In genomic region chr3:23805881-23806321, GRCh38 we compare ENCODE assay signal across 8 cellular contexts. TPM values are rescaled to one million over a fixed set of nuclear protein-coding genes. Genes with fewer than 3 reads are reported as not detected.
A peak's percentile ranks its signal among the peaks of the same experiment; 100 is the strongest.
DNase-seq lines count a peak whose midpoint lies in the region; ATAC-seq, FAIRE-seq and TF ChIP-seq lines count a peak whose summit lies in the region.

UBE2E1 (plus strand) TSS chr3:23805955; CDS start chr3:23807270, 1,315 bp downstream.

- no peak within 1 kb of the TSS for H2BK12ac ChIP-seq in mesenchymal stem cell (ENCODE audit: low read length in 2 of 2)

- H3K9me3 ChIP-seq in A549, result no peaks in the 10 kb centered on the region
- no peaks in the 10 kb centered on the region for H3K9me3 ChIP-seq in mesenchymal stem cell (ENCODE audit: control insufficient read depth, low read length)

- H3K4me3 ChIP-seq in A549 (peak within 1 kb of the TSS; percentile 71), mesenchymal stem cell (ENCODE audit: insufficient read depth in 1 of 2, low read depth in 1 of 2, low read length in 2 of 2) (peak within 1 kb of the TSS; percentile 87 to 89)

- H2BK15ac ChIP-seq in mesenchymal stem cell (ENCODE audit: low read depth, poor library complexity, severe bottlenecking), result peak within 1 kb of the TSS; percentile 97

- H3K27ac ChIP-seq in A549 (peak within 1 kb of the TSS; percentile 97 to 98), mesenchymal stem cell (ENCODE audit: low read length, poor library complexity, severe bottlenecking) (no peak within 1 kb of the TSS)

- peak within 1 kb of the TSS; percentile 66 for H2BK5ac ChIP-seq in mesenchymal stem cell (ENCODE audit: low read depth, low read length, poor library complexity, severe bottlenecking)

- H4K91ac ChIP-seq in mesenchymal stem cell (ENCODE audit: low read length), result peak within 1 kb of the TSS; percentile 71

- peaks cover 35 to 46% of the 10 kb centered on the region in 2 donors for H3K4me1 Mint-ChIP-seq in effector memory CD8-positive, alpha-beta T cell (ENCODE audit: low read depth in 2 of 2)

- no peak for TF ChIP-seq EP300 in A549 (IDR thresholded peaks at IDR 0.05)

- FAIRE-seq in A549 (lab: Jason Lieb, UNC), result no peak
- FAIRE-seq in GM18507 (lab: Jason Lieb, UNC), result peak; percentile 89

- no peaks in the 10 kb centered on the region for H3K36me3 ChIP-seq in mesenchymal stem cell (ENCODE audit: control insufficient read depth in 1 of 2, insufficient read depth in 2 of 2, low read depth in 1 of 2, low read length in 2 of 2)

- H2BK120ac ChIP-seq in mesenchymal stem cell (ENCODE audit: low read depth, low read length), result peak within 1 kb of the TSS; percentile 99

- peak; percentile 72 for TF ChIP-seq POLR2A in A549 (IDR thresholded peaks at IDR 0.05; ENCODE audit: low read length)

- H2AK5ac ChIP-seq in mesenchymal stem cell (ENCODE audit: low read length, severe bottlenecking), result no peak within 1 kb of the TSS

- peak within 1 kb of the TSS; percentile 96 to 97 for H3K27ac Mint-ChIP-seq in effector memory CD8-positive, alpha-beta T cell

- TF ChIP-seq RAD21 in A549 (conservative IDR thresholded peaks at IDR 0.05 in 1 of 2, IDR thresholded peaks at IDR 0.05 in 1 of 2), result no peak

- TF ChIP-seq CTCF in A549 (IDR thresholded peaks at IDR 0.05), result no peak

- H3K79me1 ChIP-seq in mesenchymal stem cell (replicated peaks; ENCODE audit: low read length, poor library complexity, severe bottlenecking), result peaks cover 4% of the 10 kb centered on the region

- POLR2A ChIA-PET in A549 (lab: Yijun Ruan, JAX), result no interaction called here

- CTCF ChIA-PET in A549 (lab: Yijun Ruan, JAX), result no interaction called here

- peak within 1 kb of the TSS; percentile 95 to 98 for H3K4me3 Mint-ChIP-seq in effector memory CD8-positive, alpha-beta T cell

- H3K9ac ChIP-seq in mesenchymal stem cell (ENCODE audit: low read length), result peak within 1 kb of the TSS; percentile 86

- no peaks in the 10 kb centered on the region for H3K27me3 Mint-ChIP-seq in effector memory CD8-positive, alpha-beta T cell

- no CpG with 5 or more reads among the region's 51 CpGs for WGBS in A549 (ENCODE audit: missing lambda C conversion rate)
- 0% methylated on average over 10 of the region's 51 CpGs for whole genome bisulfite sequencing in mesenchymal stem cell

- peak within 1 kb of the TSS; percentile 69 for H4K8ac ChIP-seq in mesenchymal stem cell (ENCODE audit: low read length)

- H3K23ac ChIP-seq in mesenchymal stem cell (ENCODE audit: low read length in 2 of 2), result no peak within 1 kb of the TSS

- H3K4ac ChIP-seq in mesenchymal stem cell (ENCODE audit: low read depth in 1 of 2, low read length in 2 of 2), result peak within 1 kb of the TSS in 1 of 2 experiments; percentile 79

- DNase-seq in A549 (ENCODE audit: low read depth in 1 of 2, low spot score in 1 of 2) (peak; percentile 58 to 72), GM18507 (ENCODE audit: extremely low spot score, insufficient read length, low read depth) (peak; percentile 45), NCI-H69 (lab: John Stamatoyannopoulos, UW) (peak; percentile 70), mesenchymal stem cell (peak; percentile 85)
- peak; percentile 84 for DNase-seq in activated CD8-positive, alpha-beta memory T cell treated with anti-CD3 and anti-CD28 coated beads for 24 hours
- peak; percentile 72 to 77 (median 74) for DNase-seq in effector memory CD8-positive, alpha-beta T cell
- peak; percentile 32 to 42 for DNase-seq in stimulated activated CD8-positive, alpha-beta memory T cell treated with anti-CD3 and anti-CD28 coated beads, Interleukin-15, amount 100 ng/mL, for 48 hours (ENCODE audit: low read depth in 2 of 2)

- H3K27me3 ChIP-seq in mesenchymal stem cell (ENCODE audit: control insufficient read depth in 1 of 2, insufficient read depth in 1 of 2, low read length in 2 of 2), result no peaks in the 10 kb centered on the region

- no peaks in the 10 kb centered on the region for H3K9me3 Mint-ChIP-seq in effector memory CD8-positive, alpha-beta T cell

- peak; percentile 74 to 83 for ATAC-seq in A549
- peak; percentile 46 for ATAC-seq in HG02970 (IDR thresholded peaks at IDR 0.05; ENCODE audit: low FRiP score, unreplicated experiment)
- ATAC-seq in effector memory CD8-positive, alpha-beta T cell (replicated peaks), result peak; percentile 91

- peaks cover 17% of the 10 kb centered on the region for H3K36me3 Mint-ChIP-seq in effector memory CD8-positive, alpha-beta T cell (ENCODE audit: insufficient read depth)

- H3K14ac ChIP-seq in mesenchymal stem cell (ENCODE audit: low read length in 2 of 2), result peak within 1 kb of the TSS in 1 of 2 experiments; percentile 79

- H2AFZ ChIP-seq in mesenchymal stem cell (ENCODE audit: low read depth, low read length), result peak within 1 kb of the TSS; percentile 63

- H3K4me1 ChIP-seq in A549 (peaks cover 34% of the 10 kb centered on the region), mesenchymal stem cell (ENCODE audit: control insufficient read depth, insufficient read depth, low read depth, low read length) (peaks cover 4% of the 10 kb centered on the region)

- peak within 1 kb of the TSS; percentile 88 to 92 for H3K18ac ChIP-seq in mesenchymal stem cell (ENCODE audit: low read depth in 1 of 2, low read length in 2 of 2)

- H3K4me2 ChIP-seq in A549, result peak within 1 kb of the TSS; percentile 88
- peak within 1 kb of the TSS; percentile 79 for H3K4me2 ChIP-seq in mesenchymal stem cell (ENCODE audit: low read length, poor library complexity, severe bottlenecking)

TF ChIP-seq in A549, 52 proteins besides CTCF, POLR2A, EP300 and RAD21:
- TF ChIP-seq PHF8 (IDR thresholded peaks at IDR 0.05; ENCODE audit: borderline replicate concordance, low read depth) (peak; percentile 22; the same call in 1 of the 2 replicates), MAFK (IDR thresholded peaks at IDR 0.05; ENCODE audit: partially characterized antibody) (no peak), JUN (IDR thresholded peaks at IDR 0.05) (peak in 1 of 2 experiments; percentile 70; a peak in 4 of 5 replicates)

RNA-seq across cellular contexts. Expression of gene UBE2E1, which starts in this region (rescaled TPM):
- 171 and 198 TPM in 2 replicates for polyA plus RNA-seq in A549 (2011; rRNA removed)
- 59.9 and 61.9 TPM in 2 replicates for polyA plus RNA-seq in A549 (2012; cell fraction: cytosol; rRNA removed)
- 22.3 and 29.9 TPM in 2 replicates for polyA plus RNA-seq in A549 (2012; cell fraction: nucleus; rRNA removed)
- polyA plus RNA-seq in A549 (2017; fragmentation: RNase III; extraction: RNeasy Plus Mini Kit Qiagen cat#74134 plus additional on column Dnase treatment), result 151 to 156 TPM (median 151 TPM) in 3 replicates
- 51.7 and 53.0 TPM in 2 replicates for polyA minus RNA-seq in A549 (2011; rRNA and poly(A)+ RNA removed)
- polyA plus RNA-seq in mesenchymal stem cell (2013, experiment 1 of 2), result 181 TPM
- 175 TPM for polyA plus RNA-seq in mesenchymal stem cell (2013, experiment 2 of 2)
